ENCODE assay signal across 15 cellular contexts in the genomic region with DNA sequence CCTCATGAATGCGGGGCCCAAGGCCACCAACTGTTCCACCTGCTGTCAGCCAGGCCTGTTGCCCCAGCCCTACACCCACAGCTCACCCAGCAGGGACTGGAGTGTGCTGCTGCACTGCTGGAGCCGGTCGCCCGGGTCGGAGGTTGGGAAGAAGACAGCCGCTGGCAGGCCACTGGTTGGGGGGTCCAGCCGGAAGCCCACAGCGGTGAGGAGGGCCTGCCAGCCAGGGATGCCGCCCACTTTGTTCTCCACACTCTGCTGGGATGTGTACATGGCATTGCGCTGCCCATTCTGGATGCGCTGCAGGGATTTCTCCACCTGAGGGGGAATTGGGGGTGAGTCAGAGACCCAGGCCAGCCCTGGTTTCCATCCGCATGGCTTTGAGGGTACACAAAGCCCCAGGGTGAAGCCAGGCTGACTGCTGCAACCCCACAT.
A peak's percentile ranks its signal among the peaks of the same experiment; 100 is the strongest.
DNase-seq lines count a peak whose midpoint lies in the region; ATAC-seq and TF ChIP-seq lines count a peak whose summit lies in the region.
"Had no signal": no experiment of that assay in that cellular context is flagged by ENCODE, and none has a peak within 500 bp of the region (broad histone marks: within the 10 kb centered on the region; RNA-seq: fewer than 3 reads in every experiment).

No MANE protein-coding gene starts in this region.

- H3K27me3 Mint-ChIP-seq in natural killer cell (ENCODE audit: low read depth in 2 of 2) (no peaks in the 10 kb centered on the region), endodermal cell (ENCODE audit: insufficient read depth) (no peaks in the 10 kb centered on the region)
- no peaks in the 10 kb centered on the region for H3K27me3 Mint-ChIP-seq in natural killer cell treated with Interleukin-12 subunit alpha and Interleukin-12 subunit beta and Interleukin-15 and Interleukin-18, amount 100 ng/mL, for 72 hours

- H3K27ac ChIP-seq in endodermal cell (ENCODE audit: low read depth, low read length), result no peak overlapping the region

- no peak overlapping the region for H3K9ac ChIP-seq in endodermal cell (ENCODE audit: extremely low read depth, low read length, poor library complexity, severe bottlenecking)

- no peak overlapping the region for H3K27ac Mint-ChIP-seq in natural killer cell
- no peak overlapping the region for H3K27ac Mint-ChIP-seq in natural killer cell treated with Interleukin-12 subunit alpha and Interleukin-12 subunit beta and Interleukin-15 and Interleukin-18, amount 100 ng/mL, for 72 hours
- H3K27ac Mint-ChIP-seq in endodermal cell, result no peak overlapping the region
- H3K27ac Mint-ChIP-seq: CD8-positive, alpha-beta T cell had no signal

- no peaks in the 10 kb centered on the region for H3K9me3 Mint-ChIP-seq in natural killer cell
- no peaks in the 10 kb centered on the region for H3K9me3 Mint-ChIP-seq in natural killer cell treated with Interleukin-12 subunit alpha and Interleukin-12 subunit beta and Interleukin-15 and Interleukin-18, amount 100 ng/mL, for 72 hours
- H3K9me3 Mint-ChIP-seq in endodermal cell, result no peaks in the 10 kb centered on the region
- H3K9me3 Mint-ChIP-seq: CD8-positive, alpha-beta T cell had no signal

- peaks cover 0 to 5% of the 10 kb centered on the region in 2 donors for H3K4me1 Mint-ChIP-seq in natural killer cell
- no peaks in the 10 kb centered on the region for H3K4me1 Mint-ChIP-seq in natural killer cell treated with Interleukin-12 subunit alpha and Interleukin-12 subunit beta and Interleukin-15 and Interleukin-18, amount 100 ng/mL, for 72 hours (ENCODE audit: low read depth in 2 of 2)
- peaks cover 3% of the 10 kb centered on the region for H3K4me1 Mint-ChIP-seq in endodermal cell

- H3K9me3 ChIP-seq in endodermal cell (ENCODE audit: control insufficient read depth, low read length), result no peaks in the 10 kb centered on the region
- H3K9me3 ChIP-seq: BE2C had no signal

- H3K36me3 ChIP-seq in endodermal cell (ENCODE audit: control insufficient read depth, insufficient read depth, low read length), result no peaks in the 10 kb centered on the region

- no peak for TF ChIP-seq CTCF in natural killer cell (IDR thresholded peaks at IDR 0.05)
- no peak for TF ChIP-seq CTCF in endodermal cell (conservative IDR thresholded peaks at IDR 0.05)

- ATAC-seq in natural killer cell, result no peak
- no peak for ATAC-seq in natural killer cell treated with Interleukin-12 subunit alpha and Interleukin-12 subunit beta and Interleukin-15 and Interleukin-18, amount 100 ng/mL, for 72 hours
- ATAC-seq in HG03460 (IDR thresholded peaks at IDR 0.05; ENCODE audit: unreplicated experiment), result no peak
- ATAC-seq: CD8-positive, alpha-beta T cell had no signal

- intact Hi-C loops in natural killer cell (cut with micrococcal nuclease) (no loop called here), posterior vena cava (cut with DNase I) (loop anchor here (5.0 kb wide), 2 partner anchors 106 to 601 kb away; no protein-coding TSS in a partner anchor)

- DNase-seq in natural killer cell, result peak; percentile 12
- no peak for DNase-seq in natural killer cell treated with Interleukin-12 subunit alpha and Interleukin-12 subunit beta and Interleukin-15 and Interleukin-18, amount 100 ng/mL, for 72 hours (ENCODE audit: low spot score)
- DNase-seq in endodermal cell, result peak; percentile 35
- peak; percentile 66 for DNase-seq in posterior vena cava (ENCODE audit: low spot score)
- no peak for DNase-seq in stimulated activated CD4-positive, alpha-beta T cell treated with anti-CD3 and anti-CD28 coated beads, Interleukin-12 subunit alpha, Interleukin-12 subunit beta, amount 100 ng/mL, for 4 hours
- no peak for DNase-seq in Kasumi-1 (lab: John Stamatoyannopoulos, UW)
- DNase-seq: MM.1S, NCI-H1105, NCI-H187, NCI-H2171 treated with DMSO at 0.1 percent for 48 hours, NCI-H774, SHP77 treated with DMSO at 0.1 percent for 48 hours had no signal

- H3K36me3 Mint-ChIP-seq in natural killer cell (no peaks in the 10 kb centered on the region), endodermal cell (ENCODE audit: low read depth) (peaks cover 19% of the 10 kb centered on the region)
- no peaks in the 10 kb centered on the region for H3K36me3 Mint-ChIP-seq in natural killer cell treated with Interleukin-12 subunit alpha and Interleukin-12 subunit beta and Interleukin-15 and Interleukin-18, amount 100 ng/mL, for 72 hours
- H3K36me3 Mint-ChIP-seq: CD8-positive, alpha-beta T cell had no signal

- H3K4me3 Mint-ChIP-seq in natural killer cell, result no peak overlapping the region
- H3K4me3 Mint-ChIP-seq in natural killer cell treated with Interleukin-12 subunit alpha and Interleukin-12 subunit beta and Interleukin-15 and Interleukin-18, amount 100 ng/mL, for 72 hours, result no peak overlapping the region
- H3K4me3 Mint-ChIP-seq in endodermal cell, result no peak overlapping the region
- H3K4me3 Mint-ChIP-seq: CD8-positive, alpha-beta T cell had no signal

- H3K4me3 ChIP-seq in endodermal cell (ENCODE audit: low read length), result no peak overlapping the region

- H3K4me1 ChIP-seq in endodermal cell (ENCODE audit: control insufficient read depth, insufficient read depth, low read length), result no peaks in the 10 kb centered on the region

- WGBS in endodermal cell (ENCODE audit: insufficient coverage in 1 of 2, insufficient read length in 1 of 2), 2 experiments, result 93 to 97% methylated on average over 10 to 12 of the region's 12 CpGs

- no peaks in the 10 kb centered on the region for H3K27me3 ChIP-seq in endodermal cell (ENCODE audit: control insufficient read depth, insufficient read depth, low read length, poor library complexity, severe bottlenecking)
- H3K27me3 ChIP-seq: BE2C had no signal

Comparison
In these comparisons a context has a peak if more than half of its experiments do, and no peak if none do; other contexts are left out.
1. DNase-seq: peak in natural killer cell (single experiment), endodermal cell (single experiment) and posterior vena cava (single experiment); none in natural killer cell treated with Interleukin-12 subunit alpha and Interleukin-12 subunit beta and Interleukin-15 and Interleukin-18, amount 100 ng/mL, for 72 hours (single experiment), stimulated activated CD4-positive, alpha-beta T cell treated with anti-CD3 and anti-CD28 coated beads, Interleukin-12 subunit alpha, Interleukin-12 subunit beta, amount 100 ng/mL, for 4 hours (single experiment) and Kasumi-1 (0 of 2).